Comparison of ENCODE assay signal across 9 cellular contexts in genomic region chr1:171141336-171142051, GRCh38. TPM values are rescaled to one million over a fixed set of nuclear protein-coding genes. Genes with fewer than 3 reads are reported as not detected.
DNase-seq lines count a peak whose midpoint lies in the region; ATAC-seq, FAIRE-seq and TF ChIP-seq lines count a peak whose summit lies in the region.
"Had no signal": no experiment of that assay in that cellular context is flagged by ENCODE, and none has a peak within 500 bp of the region (broad histone marks: within the 10 kb centered on the region; RNA-seq: fewer than 3 reads in every experiment).

No MANE protein-coding gene starts in this region.

- H3K4me1 ChIP-seq in transverse colon, result peaks cover 0 to 16% (median 2%) of the 10 kb centered on the region in 4 donors

- H3K27ac ChIP-seq in transverse colon, result peak overlapping the region; percentile 59 to 73 (median 66)

- TF ChIP-seq CTCF in mesothelial cell of epicardium (IDR thresholded peaks at IDR 0.05; ENCODE audit: unreplicated experiment) (no peak), transverse colon (IDR thresholded peaks at IDR 0.05) (no peak)

- no peaks in the 10 kb centered on the region for H3K9me3 Mint-ChIP-seq in mesothelial cell of epicardium
- H3K9me3 Mint-ChIP-seq in activated CD4-positive, alpha-beta T cell treated with anti-CD3 and anti-CD28 coated beads for 36 hours (ENCODE audit: low read depth), result no peaks in the 10 kb centered on the region

- TF ChIP-seq POLR2A in transverse colon (IDR thresholded peaks at IDR 0.05), result no peak

- FAIRE-seq in endometrium (lab: Jason Lieb, UNC), result peak; percentile 99

- DNase-seq in NCI-H82 (lab: John Stamatoyannopoulos, UW) (peak; percentile 91), mesothelial cell of epicardium (ENCODE audit: low spot score in 2 of 2, unreplicated experiment in 2 of 2) (no peak), transverse colon (peak; percentile 14), SK-N-DZ (ENCODE audit: low spot score) (no peak)
- no peak for DNase-seq in activated CD4-positive, alpha-beta T cell treated with anti-CD3 and anti-CD28 coated beads for 36 hours
- DNase-seq: activated naive CD4-positive, alpha-beta T cell; stimulated activated CD4-positive, alpha-beta T cell treated with anti-CD3 and anti-CD28 coated beads, Interleukin-12 subunit alpha, Interleukin-12 subunit beta, amount 100 ng/mL, for 4 hours had no signal

- in situ Hi-C loops in transverse colon (cut with MboI; ENCODE audit: low pct_ligation_motif_present in 1 of 4, low pct_unique_long_range_greater_than_20kb in 1 of 4, low sequenced_read_pairs in 3 of 4), result no loop called here

- no peaks in the 10 kb centered on the region for H3K36me3 ChIP-seq in transverse colon

- CTCF ChIA-PET in activated CD4-positive, alpha-beta T cell treated with anti-CD3 and anti-CD28 coated beads for 36 hours (lab: Charles Lee), result interaction anchor here (0.6 to 1.0 kb wide), 2 partner anchors 20 to 32 kb away, joined by 3 read pairs; no protein-coding TSS in a partner anchor

- POLR2A ChIA-PET in activated CD4-positive, alpha-beta T cell treated with anti-CD3 and anti-CD28 coated beads for 36 hours (lab: Charles Lee), result no interaction called here

- H3K27me3 Mint-ChIP-seq in mesothelial cell of epicardium (ENCODE audit: low read depth), result peaks cover 6% of the 10 kb centered on the region
- peaks cover 7% of the 10 kb centered on the region for H3K27me3 Mint-ChIP-seq in activated CD4-positive, alpha-beta T cell treated with anti-CD3 and anti-CD28 coated beads for 36 hours

- no peak overlapping the region for H3K4me3 ChIP-seq in transverse colon

- no peak for ATAC-seq in activated CD4-positive, alpha-beta T cell treated with anti-CD3 and anti-CD28 coated beads for 36 hours
- ATAC-seq in GM18858 (IDR thresholded peaks at IDR 0.05; ENCODE audit: unreplicated experiment), result no peak

- intact Hi-C loops in transverse colon (cut with DNase I; ENCODE audit: low total_unique reads), result no loop called here
- intact Hi-C loops in activated CD4-positive, alpha-beta T cell treated with anti-CD3 and anti-CD28 coated beads for 36 hours (cut with DNase I, micrococcal nuclease), result no loop called here

- no peak overlapping the region for H3K4me3 Mint-ChIP-seq in mesothelial cell of epicardium
- no peak overlapping the region for H3K4me3 Mint-ChIP-seq in activated CD4-positive, alpha-beta T cell treated with anti-CD3 and anti-CD28 coated beads for 36 hours

- H3K36me3 Mint-ChIP-seq in mesothelial cell of epicardium, result no peaks in the 10 kb centered on the region
- no peaks in the 10 kb centered on the region for H3K36me3 Mint-ChIP-seq in activated CD4-positive, alpha-beta T cell treated with anti-CD3 and anti-CD28 coated beads for 36 hours (ENCODE audit: low read depth)

- WGBS in transverse colon (ENCODE audit: low coverage in 1 of 2), 2 donors, result 28 to 34% methylated on average over 3 to 4 of the region's 4 CpGs

- peaks cover 14% of the 10 kb centered on the region for H3K4me1 Mint-ChIP-seq in mesothelial cell of epicardium
- H3K4me1 Mint-ChIP-seq in activated CD4-positive, alpha-beta T cell treated with anti-CD3 and anti-CD28 coated beads for 36 hours, result no peaks in the 10 kb centered on the region

- no peak for TF ChIP-seq EP300 in transverse colon (IDR thresholded peaks at IDR 0.05; ENCODE audit: low read depth)

- no peaks in the 10 kb centered on the region for H3K27me3 ChIP-seq in transverse colon

- no peaks in the 10 kb centered on the region for H3K9me3 ChIP-seq in transverse colon

- H3K27ac Mint-ChIP-seq in mesothelial cell of epicardium, result peak overlapping the region; percentile 86
- H3K27ac Mint-ChIP-seq in activated CD4-positive, alpha-beta T cell treated with anti-CD3 and anti-CD28 coated beads for 36 hours, result no peak overlapping the region

RNA-seq across cellular contexts. Expression of gene FMO2, which starts 43.6 kb away (rescaled TPM):
- total RNA-seq in mesothelial cell of epicardium (not detected in 3 replicates), transverse colon (10 to 100 TPM in 1 of 4 donors, 1 to 10 TPM in 2, not detected in 1; 3.0 to 12.5 (median 4.9) TPM)
- not detected for total RNA-seq in activated CD4-positive, alpha-beta T cell treated with anti-CD3 and anti-CD28 coated beads for 36 hours
- not detected in 2 replicates for polyA plus RNA-seq in SK-N-DZ (2014; cell fraction: cytosol; rRNA removed)
- polyA plus RNA-seq in SK-N-DZ (2014; cell fraction: nucleus; rRNA removed), result not detected in 2 replicates

RNA-seq across cellular contexts. Expression of gene FMO3, which starts 50.8 kb away (rescaled TPM):
- total RNA-seq in mesothelial cell of epicardium (not detected in 3 replicates), transverse colon (1 to 10 TPM in 2 of 4 donors, under 1 TPM in 1, not detected in 1; 0.55 to 1.9 (median 1.7) TPM)
- total RNA-seq in activated CD4-positive, alpha-beta T cell treated with anti-CD3 and anti-CD28 coated beads for 36 hours, result not detected
- polyA plus RNA-seq in SK-N-DZ (2014; cell fraction: cytosol; rRNA removed), result not detected in 2 replicates
- not detected in 2 replicates for polyA plus RNA-seq in SK-N-DZ (2014; cell fraction: nucleus; rRNA removed)

Comparison
In these comparisons a context has a peak if more than half of its experiments do, and no peak if none do; other contexts are left out.
1. DNase-seq: peak in NCI-H82 (single experiment) and transverse colon (single experiment); none in mesothelial cell of epicardium (0 of 2), activated CD4-positive, alpha-beta T cell treated with anti-CD3 and anti-CD28 coated beads for 36 hours (single experiment) and SK-N-DZ (single experiment).